In genomic region chr19:18789422-18789832, GRCh38 we compare ENCODE assay signal across 10 cellular contexts. TPM values are rescaled to one million over a fixed set of nuclear protein-coding genes. Genes with fewer than 3 reads are reported as not detected.
DNase-seq lines count a peak whose midpoint lies in the region; ATAC-seq and TF ChIP-seq lines count a peak whose summit lies in the region.
"Had no signal": no experiment of that assay in that cellular context is flagged by ENCODE, and none has a peak within 500 bp of the region (broad histone marks: within the 10 kb centered on the region; RNA-seq: fewer than 3 reads in every experiment).

No MANE protein-coding gene starts in this region.

- no peak for TF ChIP-seq RAD21 in Ishikawa (IDR thresholded peaks at IDR 0.05; ENCODE audit: low read depth)

- WGBS in psoas muscle, 3 donors = 3% methylated on average over 26 to 36 of the region's 36 CpGs
- WGBS in esophagus squamous epithelium, 2 donors = 0% methylated on average over 1 of the region's 36 CpGs; no CpG with 5 or more reads in 1 of the 2 donors

- H3K4me1 ChIP-seq in effector memory CD4-positive, alpha-beta T cell (ENCODE audit: control insufficient read depth, insufficient read depth, low read length, poor library complexity, severe bottlenecking) = peaks cover 36% of the 10 kb centered on the region
- H3K4me1 ChIP-seq in psoas muscle = peaks cover 10% of the 10 kb centered on the region
- peaks cover 31 to 62% (median 36%) of the 10 kb centered on the region in 3 donors for H3K4me1 ChIP-seq in esophagus squamous epithelium

- H3K9me3 Mint-ChIP-seq in Calu3 (ENCODE audit: low read depth, unreplicated experiment) = no peaks in the 10 kb centered on the region

- no peak overlapping the region for H3K27ac ChIP-seq in effector memory CD4-positive, alpha-beta T cell (ENCODE audit: insufficient read depth, low read length, poor library complexity, severe bottlenecking)
- no peak overlapping the region for H3K27ac ChIP-seq in psoas muscle
- H3K27ac ChIP-seq in esophagus squamous epithelium = no peak overlapping the region
- H3K27ac ChIP-seq: cardiac muscle cell had no signal

- no peaks in the 10 kb centered on the region for H3K36me3 Mint-ChIP-seq in Calu3 (ENCODE audit: insufficient read depth, unreplicated experiment)

- no peak for TF ChIP-seq CTCF in Calu3 (IDR thresholded peaks at IDR 0.05; ENCODE audit: unreplicated experiment)
- no peak for TF ChIP-seq CTCF in psoas muscle (IDR thresholded peaks at IDR 0.05)
- TF ChIP-seq CTCF in esophagus squamous epithelium (IDR thresholded peaks at IDR 0.05) = no peak

- H3K4me3 ChIP-seq in effector memory CD4-positive, alpha-beta T cell (ENCODE audit: insufficient read depth, low read depth, low read length, poor library complexity, severe bottlenecking) = peak overlapping the region; percentile 29
- H3K4me3 ChIP-seq in psoas muscle (peak overlapping the region; percentile 49), esophagus squamous epithelium (peak overlapping the region in 2 of 4 donors; percentile 39 to 59)
- H3K4me3 ChIP-seq: cardiac muscle cell had no signal

- H3K27ac Mint-ChIP-seq in Calu3 (ENCODE audit: unreplicated experiment) = no peak overlapping the region

- TF ChIP-seq POLR2A in esophagus squamous epithelium (IDR thresholded peaks at IDR 0.05) (no peak), erythroblast (IDR thresholded peaks at IDR 0.05; ENCODE audit: low read length) (no peak)

- no peaks in the 10 kb centered on the region for H3K9me3 ChIP-seq in effector memory CD4-positive, alpha-beta T cell (ENCODE audit: control insufficient read depth, low read length)
- H3K9me3 ChIP-seq in psoas muscle (no peaks in the 10 kb centered on the region), esophagus squamous epithelium (no peaks in the 10 kb centered on the region)

- no TSS peak for BruUV-seq in Calu3 (replicated peaks; lab: Mats Ljungman, UMichigan)

- DNase-seq in Calu3 (no peak), psoas muscle (no peak), esophagus squamous epithelium (lab: John Stamatoyannopoulos, UW) (no peak), erythroblast (lab: John Stamatoyannopoulos, UW) (no peak), dedifferentiated amniotic fluid mesenchymal stem cell (ENCODE audit: extremely low spot score) (no peak)
- no peak for DNase-seq in effector memory CD4-positive, alpha-beta T cell
- DNase-seq: activated CD4-positive, alpha-beta T cell treated with anti-CD3 and anti-CD28 coated beads, Interleukin-2, amount 50 U/mL, for 1 hour; NCI-H1436 treated with DMSO at 0.1 percent for 48 hours had no signal

- no peak for TF ChIP-seq EP300 in Ishikawa (IDR thresholded peaks at IDR 0.05; ENCODE audit: borderline replicate concordance)

- peaks cover 54% of the 10 kb centered on the region for H3K27me3 ChIP-seq in effector memory CD4-positive, alpha-beta T cell (replicated peaks; ENCODE audit: control insufficient read depth, insufficient read depth, low read length, poor library complexity, severe bottlenecking)
- H3K27me3 ChIP-seq in psoas muscle (ENCODE audit: insufficient read depth in 3 of 3, low read length in 2 of 3) = peaks cover 0 to 86% (median 50%) of the 10 kb centered on the region in 3 donors
- H3K27me3 ChIP-seq in esophagus squamous epithelium = peaks cover 37 to 100% (median 48%) of the 10 kb centered on the region in 4 donors

- H3K4me3 Mint-ChIP-seq in Calu3 (ENCODE audit: low read depth, unreplicated experiment) = peak overlapping the region; percentile 3

- no peaks in the 10 kb centered on the region for H3K36me3 ChIP-seq in effector memory CD4-positive, alpha-beta T cell (ENCODE audit: control insufficient read depth, insufficient read depth, low read length)
- H3K36me3 ChIP-seq in psoas muscle (ENCODE audit: insufficient read depth in 1 of 2, low read depth in 1 of 2) (no peaks in the 10 kb centered on the region), esophagus squamous epithelium (no peaks in the 10 kb centered on the region)
- H3K36me3 ChIP-seq: cardiac muscle cell had no signal

- H3K27me3 Mint-ChIP-seq in Calu3 (ENCODE audit: unreplicated experiment) = peaks cover 79% of the 10 kb centered on the region

- CTCF ChIA-PET in Calu3 (lab: Charles Lee) = no interaction called here

- H3K4me1 Mint-ChIP-seq in Calu3 (ENCODE audit: low read depth, unreplicated experiment) = peaks cover 18% of the 10 kb centered on the region

- ATAC-seq in psoas muscle = no peak

- intact Hi-C loops in Calu3 (cut with micrococcal nuclease; ENCODE audit: unreplicated experiment) = no loop called here
- intact Hi-C loops in psoas muscle (cut with DNase I) = no loop called here
- intact Hi-C loops in esophagus squamous epithelium (cut with DNase I) = no loop called here

TF ChIP-seq in Ishikawa, 13 proteins besides CTCF, POLR2A, EP300 and RAD21:
- TF ChIP-seq CREB1 (IDR thresholded peaks at IDR 0.05; ENCODE audit: low read depth) (no peak), ZBTB7A (IDR thresholded peaks at IDR 0.05; ENCODE audit: low read depth) (peak; percentile 17; the same call in 1 of the 2 replicates), CEBPB (IDR thresholded peaks at IDR 0.05) (no peak)
- TF ChIP-seq, protein P1, sequence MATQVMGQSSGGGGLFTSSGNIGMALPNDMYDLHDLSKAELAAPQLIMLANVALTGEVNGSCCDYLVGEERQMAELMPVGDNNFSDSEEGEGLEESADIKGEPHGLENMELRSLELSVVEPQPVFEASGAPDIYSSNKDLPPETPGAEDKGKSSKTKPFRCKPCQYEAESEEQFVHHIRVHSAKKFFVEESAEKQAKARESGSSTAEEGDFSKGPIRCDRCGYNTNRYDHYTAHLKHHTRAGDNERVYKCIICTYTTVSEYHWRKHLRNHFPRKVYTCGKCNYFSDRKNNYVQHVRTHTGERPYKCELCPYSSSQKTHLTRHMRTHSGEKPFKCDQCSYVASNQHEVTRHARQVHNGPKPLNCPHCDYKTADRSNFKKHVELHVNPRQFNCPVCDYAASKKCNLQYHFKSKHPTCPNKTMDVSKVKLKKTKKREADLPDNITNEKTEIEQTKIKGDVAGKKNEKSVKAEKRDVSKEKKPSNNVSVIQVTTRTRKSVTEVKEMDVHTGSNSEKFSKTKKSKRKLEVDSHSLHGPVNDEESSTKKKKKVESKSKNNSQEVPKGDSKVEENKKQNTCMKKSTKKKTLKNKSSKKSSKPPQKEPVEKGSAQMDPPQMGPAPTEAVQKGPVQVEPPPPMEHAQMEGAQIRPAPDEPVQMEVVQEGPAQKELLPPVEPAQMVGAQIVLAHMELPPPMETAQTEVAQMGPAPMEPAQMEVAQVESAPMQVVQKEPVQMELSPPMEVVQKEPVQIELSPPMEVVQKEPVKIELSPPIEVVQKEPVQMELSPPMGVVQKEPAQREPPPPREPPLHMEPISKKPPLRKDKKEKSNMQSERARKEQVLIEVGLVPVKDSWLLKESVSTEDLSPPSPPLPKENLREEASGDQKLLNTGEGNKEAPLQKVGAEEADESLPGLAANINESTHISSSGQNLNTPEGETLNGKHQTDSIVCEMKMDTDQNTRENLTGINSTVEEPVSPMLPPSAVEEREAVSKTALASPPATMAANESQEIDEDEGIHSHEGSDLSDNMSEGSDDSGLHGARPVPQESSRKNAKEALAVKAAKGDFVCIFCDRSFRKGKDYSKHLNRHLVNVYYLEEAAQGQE (IDR thresholded peaks at IDR 0.05; ENCODE audit: low read depth) = no peak
- TF ChIP-seq, protein P2, sequence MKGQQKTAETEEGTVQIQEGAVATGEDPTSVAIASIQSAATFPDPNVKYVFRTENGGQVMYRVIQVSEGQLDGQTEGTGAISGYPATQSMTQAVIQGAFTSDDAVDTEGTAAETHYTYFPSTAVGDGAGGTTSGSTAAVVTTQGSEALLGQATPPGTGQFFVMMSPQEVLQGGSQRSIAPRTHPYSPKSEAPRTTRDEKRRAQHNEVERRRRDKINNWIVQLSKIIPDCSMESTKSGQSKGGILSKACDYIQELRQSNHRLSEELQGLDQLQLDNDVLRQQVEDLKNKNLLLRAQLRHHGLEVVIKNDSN (IDR thresholded peaks at IDR 0.05) = no peak
- TF ChIP-seq, protein P3, sequence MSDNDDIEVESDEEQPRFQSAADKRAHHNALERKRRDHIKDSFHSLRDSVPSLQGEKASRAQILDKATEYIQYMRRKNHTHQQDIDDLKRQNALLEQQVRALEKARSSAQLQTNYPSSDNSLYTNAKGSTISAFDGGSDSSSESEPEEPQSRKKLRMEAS (IDR thresholded peaks at IDR 0.05) = no peak

RNA-seq across cellular contexts. Expression of gene COMP, which starts 1.7 kb away (rescaled TPM):
- total RNA-seq in Calu3 (2022) = 0.12 TPM in 1 of 2 replicates, not detected in the other
- total RNA-seq in psoas muscle = 1 to 10 TPM in 2 of 4 donors, under 1 TPM in 1, not detected in 1; 0.12 to 1.8 (median 1.5) TPM
- polyA plus RNA-seq in psoas muscle = under 1 TPM; 0.10 to 0.94 (median 0.75) TPM
- total RNA-seq in esophagus squamous epithelium = 1 to 10 TPM in 3 of 4 donors, not detected in 1; 1.3 to 8.0 (median 5.3) TPM

RNA-seq across cellular contexts. Expression of gene UPF1, which starts 42.3 kb away (rescaled TPM):
- 57.1 and 62.0 TPM in 2 replicates for total RNA-seq in Calu3 (2022)
- 10 to 100 TPM; 34.6 to 45.0 (median 37.9) TPM for total RNA-seq in psoas muscle
- polyA plus RNA-seq in psoas muscle = 10 to 100 TPM; 15.6 to 34.5 (median 34.4) TPM
- total RNA-seq in esophagus squamous epithelium = 10 to 100 TPM; 31.6 to 69.7 (median 55.6) TPM
